17 cellular contexts compared by ENCODE assay signal in the genomic region with DNA sequence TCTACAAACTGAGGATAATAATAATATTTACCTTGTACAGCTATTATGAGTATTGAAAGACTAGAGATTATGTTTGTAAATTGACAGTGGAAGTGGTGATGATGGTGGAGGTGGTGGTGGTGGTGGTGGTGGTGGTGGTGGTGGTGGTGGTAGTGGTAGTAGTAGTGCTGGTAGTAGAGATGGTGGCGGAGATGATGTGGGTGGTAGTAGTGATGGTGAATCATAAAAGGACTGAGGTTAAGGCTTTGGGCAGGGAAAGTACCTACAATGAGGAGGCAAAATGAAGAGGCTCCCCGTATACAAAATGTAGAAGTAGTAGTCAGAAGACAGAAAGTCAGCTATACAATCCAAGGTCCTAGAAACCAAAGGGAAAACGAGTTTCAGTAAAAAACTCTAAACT.
DNase-seq lines count a peak whose midpoint lies in the region; ATAC-seq, FAIRE-seq and TF ChIP-seq lines count a peak whose summit lies in the region.
"Had no signal": no experiment of that assay in that cellular context is flagged by ENCODE, and none has a peak within 500 bp of the region (broad histone marks: within the 10 kb centered on the region; RNA-seq: fewer than 3 reads in every experiment).

No MANE protein-coding gene starts in this region.

- H3K9me3 Mint-ChIP-seq in activated CD8-positive, alpha-beta memory T cell treated with anti-CD3 and anti-CD28 coated beads, Interleukin-2, amount 10 ng/mL, durations not matched to agents 7 days and 5 days (ENCODE audit: low read depth): peaks cover 11% of the 10 kb centered on the region
- H3K9me3 Mint-ChIP-seq in immature natural killer cell: peaks cover 0 to 11% (median under 1%) of the 10 kb centered on the region in 6 donors
- peaks cover 8% of the 10 kb centered on the region for H3K9me3 Mint-ChIP-seq in stimulated activated memory B cell treated with anti-CD40 and anti-IgM and Interleukin-4, amounts not matched to agents 10 μg/mL and 1 μg/mL and 100 μg/mL, for 72 hours
- H3K9me3 Mint-ChIP-seq: type B pancreatic cell had no signal

- no peak overlapping the region for H3K4me3 ChIP-seq in kidney (ENCODE audit: low read length in 2 of 2)

- no peak for FAIRE-seq in frontal cortex (lab: Jason Lieb, UNC)
- no peak for FAIRE-seq in kidney (lab: Jason Lieb, UNC)
- FAIRE-seq: HTR-8/SVneo had no signal

- H3K4me1 ChIP-seq in kidney (ENCODE audit: control insufficient read depth in 1 of 2, insufficient read depth in 1 of 2, low read depth in 1 of 2, low read length in 2 of 2): no peaks in the 10 kb centered on the region

- H3K36me3 ChIP-seq in kidney (ENCODE audit: control insufficient read depth in 1 of 2, insufficient read depth in 2 of 2, low read length in 2 of 2): no peaks in the 10 kb centered on the region

- CTCF ChIA-PET in activated CD8-positive, alpha-beta memory T cell treated with anti-CD3 and anti-CD28 coated beads, Interleukin-2, amount 10 ng/mL, durations not matched to agents 7 days and 5 days (lab: Charles Lee): no interaction called here

- TF ChIP-seq CTCF in kidney (IDR thresholded peaks at IDR 0.05; ENCODE audit: borderline replicate concordance, extremely low read depth, insufficient read depth): no peak

- peaks cover 19% of the 10 kb centered on the region for H3K36me3 Mint-ChIP-seq in activated CD8-positive, alpha-beta memory T cell treated with anti-CD3 and anti-CD28 coated beads, Interleukin-2, amount 10 ng/mL, durations not matched to agents 7 days and 5 days
- H3K36me3 Mint-ChIP-seq in immature natural killer cell: peaks cover 0 to 6% (median 3%) of the 10 kb centered on the region in 3 donors
- no peaks in the 10 kb centered on the region for H3K36me3 Mint-ChIP-seq in stimulated activated memory B cell treated with anti-CD40 and anti-IgM and Interleukin-4, amounts not matched to agents 10 μg/mL and 1 μg/mL and 100 μg/mL, for 72 hours
- H3K36me3 Mint-ChIP-seq: type B pancreatic cell had no signal

- H3K27ac Mint-ChIP-seq in activated CD8-positive, alpha-beta memory T cell treated with anti-CD3 and anti-CD28 coated beads, Interleukin-2, amount 10 ng/mL, durations not matched to agents 7 days and 5 days: peak overlapping the region; percentile 80
- H3K27ac Mint-ChIP-seq in immature natural killer cell: peak overlapping the region; percentile 1 to 38 (median 21)
- H3K27ac Mint-ChIP-seq in stimulated activated memory B cell treated with anti-CD40 and anti-IgM and Interleukin-4, amounts not matched to agents 10 μg/mL and 1 μg/mL and 100 μg/mL, for 72 hours: peak overlapping the region; percentile 16
- H3K27ac Mint-ChIP-seq: type B pancreatic cell had no signal

- intact Hi-C loops in kidney (cut with DNase I): no loop called here

- peak; percentile 60 for DNase-seq in activated CD8-positive, alpha-beta memory T cell treated with anti-CD3 and anti-CD28 coated beads, Interleukin-2, amount 10 ng/mL, durations not matched to agents 7 days and 5 days
- no peak for DNase-seq in activated CD8-positive, alpha-beta memory T cell treated with anti-CD3 and anti-CD28 coated beads, Interleukin-2, amount 50 U/mL, for 48 hours
- DNase-seq in activated T-cell treated with anti-CD3 and anti-CD28 coated beads for 4 hours: peak; percentile 18
- DNase-seq in immature natural killer cell: peak; percentile 40 to 51 (median 40)
- no peak for DNase-seq in frontal cortex (ENCODE audit: low spot score in 2 of 2)
- DNase-seq in kidney: no peak
- DNase-seq: aorta, cortex of kidney, erythroblast, head of caudate nucleus, NCI-H2029, NCI-H526 treated with DMSO at 0.1 percent for 48 hours had no signal

- H3K9ac ChIP-seq in kidney (ENCODE audit: low read length in 2 of 2): no peak overlapping the region

- H3K4me3 Mint-ChIP-seq in activated CD8-positive, alpha-beta memory T cell treated with anti-CD3 and anti-CD28 coated beads, Interleukin-2, amount 10 ng/mL, durations not matched to agents 7 days and 5 days: no peak overlapping the region
- no peak overlapping the region for H3K4me3 Mint-ChIP-seq in immature natural killer cell
- H3K4me3 Mint-ChIP-seq in stimulated activated memory B cell treated with anti-CD40 and anti-IgM and Interleukin-4, amounts not matched to agents 10 μg/mL and 1 μg/mL and 100 μg/mL, for 72 hours: no peak overlapping the region
- H3K4me3 Mint-ChIP-seq: type B pancreatic cell had no signal

- H3K27ac ChIP-seq in kidney (ENCODE audit: low read depth in 2 of 2, low read length in 2 of 2): no peak overlapping the region
- H3K27ac ChIP-seq: VCaP had no signal

- peaks cover 20% of the 10 kb centered on the region for H3K4me1 Mint-ChIP-seq in activated CD8-positive, alpha-beta memory T cell treated with anti-CD3 and anti-CD28 coated beads, Interleukin-2, amount 10 ng/mL, durations not matched to agents 7 days and 5 days
- peaks cover 9 to 14% of the 10 kb centered on the region in 2 donors for H3K4me1 Mint-ChIP-seq in immature natural killer cell
- peaks cover 11% of the 10 kb centered on the region for H3K4me1 Mint-ChIP-seq in stimulated activated memory B cell treated with anti-CD40 and anti-IgM and Interleukin-4, amounts not matched to agents 10 μg/mL and 1 μg/mL and 100 μg/mL, for 72 hours

- peak; percentile 69 for ATAC-seq in activated CD8-positive, alpha-beta memory T cell treated with anti-CD3 and anti-CD28 coated beads, Interleukin-2, amount 10 ng/mL, durations not matched to agents 7 days and 5 days
- peak; percentile 62 for ATAC-seq in stimulated activated memory B cell treated with anti-CD40 and anti-IgM and Interleukin-4, amounts not matched to agents 10 μg/mL and 1 μg/mL and 100 μg/mL, for 72 hours
- ATAC-seq in HG03039 (IDR thresholded peaks at IDR 0.05; ENCODE audit: unreplicated experiment): no peak

- no peaks in the 10 kb centered on the region for H3K9me3 ChIP-seq in kidney (ENCODE audit: control insufficient read depth in 1 of 2, low read length in 2 of 2)

- peaks cover 10% of the 10 kb centered on the region for H3K27me3 Mint-ChIP-seq in activated CD8-positive, alpha-beta memory T cell treated with anti-CD3 and anti-CD28 coated beads, Interleukin-2, amount 10 ng/mL, durations not matched to agents 7 days and 5 days
- H3K27me3 Mint-ChIP-seq in immature natural killer cell (ENCODE audit: low read depth in 3 of 3): peaks cover 2 to 11% (median 4%) of the 10 kb centered on the region in 3 donors
- H3K27me3 Mint-ChIP-seq in stimulated activated memory B cell treated with anti-CD40 and anti-IgM and Interleukin-4, amounts not matched to agents 10 μg/mL and 1 μg/mL and 100 μg/mL, for 72 hours: no peaks in the 10 kb centered on the region
- H3K27me3 Mint-ChIP-seq: type B pancreatic cell had no signal

Comparison
In these comparisons a context has a peak if more than half of its experiments do, and no peak if none do; other contexts are left out.
1. DNase-seq: peak in activated CD8-positive, alpha-beta memory T cell treated with anti-CD3 and anti-CD28 coated beads, Interleukin-2, amount 10 ng/mL, durations not matched to agents 7 days and 5 days (single experiment), activated T-cell treated with anti-CD3 and anti-CD28 coated beads for 4 hours (single experiment) and immature natural killer cell (3 of 3); none in activated CD8-positive, alpha-beta memory T cell treated with anti-CD3 and anti-CD28 coated beads, Interleukin-2, amount 50 U/mL, for 48 hours (single experiment), frontal cortex (0 of 2) and kidney (single experiment).
2. H3K27ac Mint-ChIP-seq: peak in every context shown above with its lines; median percentile 80 in activated CD8-positive, alpha-beta memory T cell treated with anti-CD3 and anti-CD28 coated beads, Interleukin-2, amount 10 ng/mL, durations not matched to agents 7 days and 5 days; 21 in immature natural killer cell; 16 in stimulated activated memory B cell treated with anti-CD40 and anti-IgM and Interleukin-4, amounts not matched to agents 10 μg/mL and 1 μg/mL and 100 μg/mL, for 72 hours.